In genomic region chr12:21675096-21675495, GRCh38 we compare ENCODE assay signal across 21 cellular contexts.
"Had no signal": no experiment of that assay in that cellular context is flagged by ENCODE, and none has a peak within 500 bp of the region (broad histone marks: within the 10 kb centered on the region; RNA-seq: fewer than 3 reads in every experiment).

No MANE protein-coding gene starts in this region.

- H3K4me3 ChIP-seq: heart left ventricle, left lung, lower lobe of right lung, psoas muscle, spleen, transverse colon had no signal

- H3K27me3 Mint-ChIP-seq: dendritic cell treated with granulocyte-macrophage colony-stimulating factor and Interleukin-4, amounts not matched to agents 40 ng/mL and 50 ng/mL, for 4 days; stimulated activated memory B cell treated with anti-CD40 and anti-IgM and Interleukin-4, amounts not matched to agents 10 μg/mL and 1 μg/mL and 100 μg/mL, for 72 hours; stimulated activated naive CD8-positive, alpha-beta T cell treated with anti-CD3 and anti-CD28 coated beads, Interleukin-15, Interleukin-2, amounts not matched to agents 100 ng/mL and 50 ng/mL, for 24 hours had no signal

- H3K36me3 ChIP-seq: heart left ventricle, left lung, lower lobe of right lung, spleen, transverse colon had no signal

- DNase-seq: cerebellar nuclear complex; erythroblast; heart left ventricle; hippocampal formation; left lung; lower lobe of right lung; mesenchymal stem cell; midbrain; naive B cell; nephron progenitor cell; psoas muscle; spleen; stimulated activated CD4-positive, alpha-beta T cell treated with anti-CD3 and anti-CD28 coated beads, Interleukin-15, amount 100 ng/mL, for 24 hours; stimulated activated CD4-positive, alpha-beta T cell treated with anti-CD3 and anti-CD28 coated beads, Interleukin-1b, Interleukin-23, amount 100 ng/mL, for 48 hours; stimulated activated CD4-positive, alpha-beta T cell treated with anti-CD3 and anti-CD28 coated beads, Interleukin-4, amount 100 ng/mL, for 24 hours; testis; transverse colon had no signal

- ATAC-seq: heart left ventricle; lower lobe of right lung; psoas muscle; sciatic nerve; stimulated activated memory B cell treated with anti-CD40 and anti-IgM and Interleukin-4, amounts not matched to agents 10 μg/mL and 1 μg/mL and 100 μg/mL, for 72 hours had no signal

- H3K4me3 Mint-ChIP-seq: dendritic cell treated with granulocyte-macrophage colony-stimulating factor and Interleukin-4, amounts not matched to agents 40 ng/mL and 50 ng/mL, for 4 days; naive B cell; nephron progenitor cell; stimulated activated memory B cell treated with anti-CD40 and anti-IgM and Interleukin-4, amounts not matched to agents 10 μg/mL and 1 μg/mL and 100 μg/mL, for 72 hours; stimulated activated naive CD8-positive, alpha-beta T cell treated with anti-CD3 and anti-CD28 coated beads, Interleukin-15, Interleukin-2, amounts not matched to agents 100 ng/mL and 50 ng/mL, for 24 hours had no signal

- H3K4me1 ChIP-seq: psoas muscle, testis, transverse colon had no signal

- H3K27me3 ChIP-seq: heart left ventricle, left lung, testis, transverse colon had no signal

- H3K36me3 Mint-ChIP-seq: naive B cell; stimulated activated memory B cell treated with anti-CD40 and anti-IgM and Interleukin-4, amounts not matched to agents 10 μg/mL and 1 μg/mL and 100 μg/mL, for 72 hours had no signal

- H3K9me3 ChIP-seq: heart left ventricle, left lung, lower lobe of right lung, psoas muscle, spleen, testis, transverse colon had no signal

- H3K9me3 Mint-ChIP-seq: dendritic cell treated with granulocyte-macrophage colony-stimulating factor and Interleukin-4, amounts not matched to agents 40 ng/mL and 50 ng/mL, for 4 days; stimulated activated memory B cell treated with anti-CD40 and anti-IgM and Interleukin-4, amounts not matched to agents 10 μg/mL and 1 μg/mL and 100 μg/mL, for 72 hours; stimulated activated naive CD8-positive, alpha-beta T cell treated with anti-CD3 and anti-CD28 coated beads, Interleukin-15, Interleukin-2, amounts not matched to agents 100 ng/mL and 50 ng/mL, for 24 hours had no signal

- H3K4me1 Mint-ChIP-seq: naive B cell; nephron progenitor cell; stimulated activated memory B cell treated with anti-CD40 and anti-IgM and Interleukin-4, amounts not matched to agents 10 μg/mL and 1 μg/mL and 100 μg/mL, for 72 hours had no signal

- H3K27ac Mint-ChIP-seq: dendritic cell treated with granulocyte-macrophage colony-stimulating factor and Interleukin-4, amounts not matched to agents 40 ng/mL and 50 ng/mL, for 4 days; naive B cell; nephron progenitor cell; stimulated activated memory B cell treated with anti-CD40 and anti-IgM and Interleukin-4, amounts not matched to agents 10 μg/mL and 1 μg/mL and 100 μg/mL, for 72 hours; stimulated activated naive CD8-positive, alpha-beta T cell treated with anti-CD3 and anti-CD28 coated beads, Interleukin-15, Interleukin-2, amounts not matched to agents 100 ng/mL and 50 ng/mL, for 24 hours had no signal

- H3K27ac ChIP-seq: heart left ventricle, left lung, lower lobe of right lung, psoas muscle, spleen, testis, transverse colon had no signal
